24 cellular contexts compared by ENCODE assay signal in the genomic region with DNA sequence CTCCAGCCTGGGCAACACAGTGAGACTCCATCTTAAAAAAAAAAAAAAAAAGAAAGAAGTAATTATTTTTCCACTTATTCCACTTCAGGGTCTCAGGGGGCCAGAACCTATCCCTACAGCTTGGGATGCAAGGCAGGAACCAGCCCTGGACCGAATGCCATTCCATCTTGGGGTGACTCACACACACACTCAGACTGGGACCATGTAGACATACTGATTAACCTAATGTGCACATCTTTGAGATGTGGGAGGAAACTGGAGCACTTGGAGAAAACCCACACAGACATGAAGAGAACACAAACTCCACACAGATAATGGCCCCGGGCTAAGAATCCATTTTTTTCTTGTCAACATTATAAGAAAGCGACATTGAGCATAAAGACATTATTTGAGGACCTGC.
DNase-seq lines count a peak whose midpoint lies in the region; ATAC-seq, FAIRE-seq and TF ChIP-seq lines count a peak whose summit lies in the region.
"Had no signal": no experiment of that assay in that cellular context is flagged by ENCODE, and none has a peak within 500 bp of the region (broad histone marks: within the 10 kb centered on the region; RNA-seq: fewer than 3 reads in every experiment).

No MANE protein-coding gene starts in this region.

- H3K23ac ChIP-seq in mesenchymal stem cell (ENCODE audit: low read length in 2 of 2) = no peak overlapping the region

- no peak overlapping the region for H2BK5ac ChIP-seq in mesenchymal stem cell (ENCODE audit: low read depth, low read length, poor library complexity, severe bottlenecking)

- peaks cover 7% of the 10 kb centered on the region for H3K79me1 ChIP-seq in mesenchymal stem cell (replicated peaks; ENCODE audit: low read length, poor library complexity, severe bottlenecking)

- H3K4ac ChIP-seq in mesenchymal stem cell (ENCODE audit: low read depth in 1 of 2, low read length in 2 of 2) = no peak overlapping the region

- intact Hi-C loops in colonic mucosa (cut with DNase I) = no loop called here
- intact Hi-C loops in Right ventricle myocardium inferior (cut with DNase I) = no loop called here

- H3K36me3 ChIP-seq in mesenchymal stem cell (ENCODE audit: control insufficient read depth in 1 of 2, insufficient read depth in 2 of 2, low read depth in 1 of 2, low read length in 2 of 2) (peaks cover 0 to 6% of the 10 kb centered on the region in 2 experiments), colonic mucosa (no peaks in the 10 kb centered on the region)
- H3K36me3 ChIP-seq: uterus had no signal

- H3K14ac ChIP-seq in mesenchymal stem cell (ENCODE audit: low read length in 2 of 2) = no peak overlapping the region

- WGBS in mesenchymal stem cell = 63% methylated on average over 3 of the region's 3 CpGs

- H3K4me3 ChIP-seq in choroid plexus epithelial cell (ENCODE audit: low read depth, low read length) (no peak overlapping the region), mesenchymal stem cell (ENCODE audit: insufficient read depth in 1 of 2, low read depth in 1 of 2, low read length in 2 of 2) (no peak overlapping the region), colonic mucosa (no peak overlapping the region)
- H3K4me3 ChIP-seq: esophagus squamous epithelium, Peyer's patch, SK-N-MC, uterus had no signal

- no peak overlapping the region for H3K9ac ChIP-seq in mesenchymal stem cell (ENCODE audit: low read length)
- no peak overlapping the region for H3K9ac ChIP-seq in colonic mucosa (ENCODE audit: low read depth in 2 of 2, low read length in 2 of 2)

- H3K27me3 ChIP-seq in mesenchymal stem cell (ENCODE audit: control insufficient read depth in 1 of 2, insufficient read depth in 1 of 2, low read length in 2 of 2) (no peaks in the 10 kb centered on the region), colonic mucosa (no peaks in the 10 kb centered on the region)
- H3K27me3 ChIP-seq: esophagus squamous epithelium, neutrophil, Peyer's patch, uterus had no signal

- H3K4me1 ChIP-seq in mesenchymal stem cell (ENCODE audit: control insufficient read depth, insufficient read depth, low read depth, low read length) (peaks cover 1% of the 10 kb centered on the region), colonic mucosa (no peaks in the 10 kb centered on the region)
- H3K4me1 ChIP-seq: Peyer's patch, uterus had no signal

- H2AFZ ChIP-seq in mesenchymal stem cell (ENCODE audit: low read depth, low read length) = no peak overlapping the region

- no peak overlapping the region for H2BK120ac ChIP-seq in mesenchymal stem cell (ENCODE audit: low read depth, low read length)

- FAIRE-seq in RCC 7860 (lab: Jason Lieb, UNC) = peak; percentile 47
- FAIRE-seq: small intestine had no signal

- TF ChIP-seq CTCF in choroid plexus epithelial cell (conservative IDR thresholded peaks at IDR 0.05; ENCODE audit: low read depth, low read length) = no peak
- TF ChIP-seq CTCF in colonic mucosa (IDR thresholded peaks at IDR 0.05) = no peak

- H3K4me2 ChIP-seq in mesenchymal stem cell (ENCODE audit: low read length, poor library complexity, severe bottlenecking) = no peak overlapping the region

- no peak overlapping the region for H2BK12ac ChIP-seq in mesenchymal stem cell (ENCODE audit: low read length in 2 of 2)

- H4K8ac ChIP-seq in mesenchymal stem cell (ENCODE audit: low read length) = no peak overlapping the region

- no peak overlapping the region for H3K18ac ChIP-seq in mesenchymal stem cell (ENCODE audit: low read depth in 1 of 2, low read length in 2 of 2)

- H3K27ac ChIP-seq in mesenchymal stem cell (ENCODE audit: low read length, poor library complexity, severe bottlenecking) (no peak overlapping the region), colonic mucosa (no peak overlapping the region)
- H3K27ac ChIP-seq: esophagus squamous epithelium, neutrophil, Peyer's patch, SK-N-MC, uterus had no signal

- no peak overlapping the region for H2BK15ac ChIP-seq in mesenchymal stem cell (ENCODE audit: low read depth, poor library complexity, severe bottlenecking)

- DNase-seq in EH (ENCODE audit: low read depth) (peak; percentile 74), RCC 7860 (ENCODE audit: low spot score) (peak; percentile 30), choroid plexus epithelial cell (ENCODE audit: low read depth) (peak; percentile 35), mesenchymal stem cell (peak; percentile 57), colonic mucosa (no peak), Right ventricle myocardium inferior (ENCODE audit: missing footprints) (no peak), hippocampal formation (lab: John Stamatoyannopoulos, UW) (no peak)
- DNase-seq in activated CD4-positive, alpha-beta T cell treated with anti-CD3 and anti-CD28 coated beads for 1 hour = no peak
- DNase-seq: activated gamma-delta T cell; activated naive CD8-positive, alpha-beta T cell treated with anti-CD3 and anti-CD28 coated beads, Interleukin-2, amount 50 U/mL, for 24 hours; C1 segment of cervical spinal cord; esophagus squamous epithelium; H9; kidney glomerular epithelial cell; NCI-H1694; NCI-H69; Peyer's patch; small intestine; stimulated activated CD4-positive, alpha-beta T cell treated with anti-CD3 and anti-CD28 coated beads, Interleukin-2, amount 100 ng/mL, for 48 hours; T-helper 17 cell; uterus had no signal

- ATAC-seq in Right ventricle myocardium inferior = no peak
- ATAC-seq: activated naive CD8-positive, alpha-beta T cell treated with anti-CD3 and anti-CD28 coated beads, Interleukin-2, amount 50 U/mL, for 24 hours; stimulated activated memory B cell treated with anti-CD40 and anti-IgM and Interleukin-4, amounts not matched to agents 10 μg/mL and 1 μg/mL and 100 μg/mL, for 72 hours; T-helper 17 cell had no signal

- no peak overlapping the region for H2AK5ac ChIP-seq in mesenchymal stem cell (ENCODE audit: low read length, severe bottlenecking)

- H3K9me3 ChIP-seq in mesenchymal stem cell (ENCODE audit: control insufficient read depth, low read length) (no peaks in the 10 kb centered on the region), colonic mucosa (no peaks in the 10 kb centered on the region)
- H3K9me3 ChIP-seq: esophagus squamous epithelium, neutrophil, Peyer's patch, uterus had no signal

- no peak overlapping the region for H4K91ac ChIP-seq in mesenchymal stem cell (ENCODE audit: low read length)

Comparison
In these comparisons a context has a peak if more than half of its experiments do, and no peak if none do; other contexts are left out.
1. DNase-seq: peak in EH (single experiment), RCC 7860 (single experiment), choroid plexus epithelial cell (single experiment) and mesenchymal stem cell (single experiment); none in colonic mucosa (single experiment), Right ventricle myocardium inferior (single experiment), activated CD4-positive, alpha-beta T cell treated with anti-CD3 and anti-CD28 coated beads for 1 hour (single experiment) and hippocampal formation (0 of 2).